8 cellular contexts compared by ENCODE assay signal in genomic region chr10:80473692-80474596, GRCh38. TPM values are rescaled to one million over a fixed set of nuclear protein-coding genes. Genes with fewer than 3 reads are reported as not detected.
DNase-seq lines count a peak whose midpoint lies in the region; ATAC-seq and TF ChIP-seq lines count a peak whose summit lies in the region.

No MANE protein-coding gene starts in this region.

- TF ChIP-seq CTCF in activated CD8-positive, alpha-beta T cell treated with anti-CD3 and anti-CD28 coated beads for 36 hours (IDR thresholded peaks at IDR 0.05): no peak
- no peak for TF ChIP-seq CTCF in glutamatergic neuron (IDR thresholded peaks at IDR 0.05; ENCODE audit: partially characterized antibody, unreplicated experiment)

- H3K27me3 Mint-ChIP-seq in activated CD4-positive, alpha-beta T cell treated with anti-CD3 and anti-CD28 coated beads, Interleukin-2, amount 10 ng/mL, durations not matched to agents 24 days and 14 days: no peaks in the 10 kb centered on the region
- no peaks in the 10 kb centered on the region for H3K27me3 Mint-ChIP-seq in activated CD8-positive, alpha-beta T cell treated with anti-CD3 and anti-CD28 coated beads for 36 hours
- peaks cover 2% of the 10 kb centered on the region for H3K27me3 Mint-ChIP-seq in glutamatergic neuron (ENCODE audit: unreplicated experiment)

- H3K9me3 Mint-ChIP-seq in activated CD4-positive, alpha-beta T cell treated with anti-CD3 and anti-CD28 coated beads, Interleukin-2, amount 10 ng/mL, durations not matched to agents 24 days and 14 days: peaks cover 5% of the 10 kb centered on the region
- H3K9me3 Mint-ChIP-seq in activated CD8-positive, alpha-beta T cell treated with anti-CD3 and anti-CD28 coated beads for 36 hours: peaks cover 9% of the 10 kb centered on the region
- H3K9me3 Mint-ChIP-seq in glutamatergic neuron (ENCODE audit: unreplicated experiment): peaks cover 8% of the 10 kb centered on the region
- peaks cover 6% of the 10 kb centered on the region for H3K9me3 Mint-ChIP-seq in stimulated activated effector memory CD8-positive, alpha-beta T cell treated with anti-CD3 and anti-CD28 coated beads, Interleukin-12 subunit alpha, Interleukin-12 subunit beta, amount 100 ng/mL, for 72 hours

- peak overlapping the region; percentile 99 for H3K27ac Mint-ChIP-seq in activated CD4-positive, alpha-beta T cell treated with anti-CD3 and anti-CD28 coated beads, Interleukin-2, amount 10 ng/mL, durations not matched to agents 24 days and 14 days
- peak overlapping the region; percentile 88 for H3K27ac Mint-ChIP-seq in activated CD8-positive, alpha-beta T cell treated with anti-CD3 and anti-CD28 coated beads for 36 hours
- peak overlapping the region; percentile 46 for H3K27ac Mint-ChIP-seq in glutamatergic neuron (ENCODE audit: unreplicated experiment)
- H3K27ac Mint-ChIP-seq in stimulated activated effector memory CD8-positive, alpha-beta T cell treated with anti-CD3 and anti-CD28 coated beads, Interleukin-12 subunit alpha, Interleukin-12 subunit beta, amount 100 ng/mL, for 72 hours: peak overlapping the region; percentile 96

- H3K4me3 Mint-ChIP-seq in activated CD4-positive, alpha-beta T cell treated with anti-CD3 and anti-CD28 coated beads, Interleukin-2, amount 10 ng/mL, durations not matched to agents 24 days and 14 days: peak overlapping the region; percentile 56
- peak overlapping the region; percentile 39 for H3K4me3 Mint-ChIP-seq in activated CD8-positive, alpha-beta T cell treated with anti-CD3 and anti-CD28 coated beads for 36 hours
- H3K4me3 Mint-ChIP-seq in glutamatergic neuron (ENCODE audit: unreplicated experiment): no peak overlapping the region
- H3K4me3 Mint-ChIP-seq in stimulated activated effector memory CD8-positive, alpha-beta T cell treated with anti-CD3 and anti-CD28 coated beads, Interleukin-12 subunit alpha, Interleukin-12 subunit beta, amount 100 ng/mL, for 72 hours: peak overlapping the region; percentile 64

- no peak for DNase-seq in activated CD4-positive, alpha-beta T cell treated with anti-CD3 and anti-CD28 coated beads, Interleukin-2, amount 10 ng/mL, durations not matched to agents 24 days and 14 days
- DNase-seq in activated CD4-positive, alpha-beta T cell treated with anti-CD3 and anti-CD28 coated beads for 48 hours: no peak
- peak; percentile 38 for DNase-seq in activated CD8-positive, alpha-beta T cell treated with anti-CD3 and anti-CD28 coated beads for 36 hours
- DNase-seq in glutamatergic neuron (no peak), LoVo (ENCODE audit: low spot score) (no peak), DMS 273 treated with DMSO at 0.1 percent for 48 hours (lab: John Stamatoyannopoulos, UW) (no peak)
- DNase-seq in stimulated activated effector memory CD8-positive, alpha-beta T cell treated with anti-CD3 and anti-CD28 coated beads, Interleukin-12 subunit alpha, Interleukin-12 subunit beta, amount 100 ng/mL, for 72 hours (ENCODE audit: low spot score in 2 of 2): no peak

- intact Hi-C loops in activated CD4-positive, alpha-beta T cell treated with anti-CD3 and anti-CD28 coated beads, Interleukin-2, amount 10 ng/mL, durations not matched to agents 24 days and 14 days (cut with micrococcal nuclease): loop anchor here (2.0 to 5.0 kb wide), 2 partner anchors 65 to 272 kb away; partner anchors contain the start of gene PRXL2A
- intact Hi-C loops in activated CD8-positive, alpha-beta T cell treated with anti-CD3 and anti-CD28 coated beads for 36 hours (cut with micrococcal nuclease): loop anchor here (2.0 to 10.0 kb wide), 2 partner anchors 15 to 269 kb away; partner anchors contain the start of gene ANXA11

- peak; percentile 9 for ATAC-seq in activated CD8-positive, alpha-beta T cell treated with anti-CD3 and anti-CD28 coated beads for 36 hours
- no peak for ATAC-seq in stimulated activated effector memory CD8-positive, alpha-beta T cell treated with anti-CD3 and anti-CD28 coated beads, Interleukin-12 subunit alpha, Interleukin-12 subunit beta, amount 100 ng/mL, for 72 hours
- no peak for ATAC-seq in GM21717 (IDR thresholded peaks at IDR 0.05; ENCODE audit: unreplicated experiment)

- POLR2A ChIA-PET in activated CD8-positive, alpha-beta T cell treated with anti-CD3 and anti-CD28 coated beads for 36 hours (lab: Charles Lee): interaction anchor here (0.9 to 16.7 kb wide), 6 partner anchors 8 to 27 kb away, joined by 4 to 223 read pairs (median 20); no protein-coding TSS in a partner anchor

- H3K36me3 Mint-ChIP-seq in activated CD4-positive, alpha-beta T cell treated with anti-CD3 and anti-CD28 coated beads, Interleukin-2, amount 10 ng/mL, durations not matched to agents 24 days and 14 days (ENCODE audit: low read depth): peaks cover 57% of the 10 kb centered on the region
- H3K36me3 Mint-ChIP-seq in activated CD8-positive, alpha-beta T cell treated with anti-CD3 and anti-CD28 coated beads for 36 hours (ENCODE audit: low read depth): peaks cover 59% of the 10 kb centered on the region
- H3K36me3 Mint-ChIP-seq in glutamatergic neuron (ENCODE audit: unreplicated experiment): peaks cover 15% of the 10 kb centered on the region
- H3K36me3 Mint-ChIP-seq in stimulated activated effector memory CD8-positive, alpha-beta T cell treated with anti-CD3 and anti-CD28 coated beads, Interleukin-12 subunit alpha, Interleukin-12 subunit beta, amount 100 ng/mL, for 72 hours: peaks cover 67% of the 10 kb centered on the region

- peaks cover 76% of the 10 kb centered on the region for H3K4me1 Mint-ChIP-seq in activated CD4-positive, alpha-beta T cell treated with anti-CD3 and anti-CD28 coated beads, Interleukin-2, amount 10 ng/mL, durations not matched to agents 24 days and 14 days
- H3K4me1 Mint-ChIP-seq in activated CD8-positive, alpha-beta T cell treated with anti-CD3 and anti-CD28 coated beads for 36 hours (ENCODE audit: low read depth): peaks cover 86% of the 10 kb centered on the region
- H3K4me1 Mint-ChIP-seq in glutamatergic neuron (ENCODE audit: low read depth, unreplicated experiment): peaks cover 34% of the 10 kb centered on the region
- H3K4me1 Mint-ChIP-seq in stimulated activated effector memory CD8-positive, alpha-beta T cell treated with anti-CD3 and anti-CD28 coated beads, Interleukin-12 subunit alpha, Interleukin-12 subunit beta, amount 100 ng/mL, for 72 hours: peaks cover 76% of the 10 kb centered on the region

- CTCF ChIA-PET in activated CD8-positive, alpha-beta T cell treated with anti-CD3 and anti-CD28 coated beads for 36 hours (lab: Charles Lee): interaction anchor here (1.7 to 37.8 kb wide), 4 partner anchors 10 to 96 kb away, joined by 4 to 1114 read pairs (median 38); no protein-coding TSS in a partner anchor

RNA-seq across cellular contexts. Expression of gene TSPAN14, which starts 19.8 kb away (rescaled TPM):
- total RNA-seq in activated CD4-positive, alpha-beta T cell treated with anti-CD3 and anti-CD28 coated beads, Interleukin-2, amount 10 ng/mL, durations not matched to agents 24 days and 14 days: 57.8 and 61.7 TPM in 2 replicates
- total RNA-seq in activated CD8-positive, alpha-beta T cell treated with anti-CD3 and anti-CD28 coated beads for 36 hours: 10 to 100 TPM; 43.9 to 45.5 TPM
- 141 TPM for total RNA-seq in glutamatergic neuron (ENCODE audit: unreplicated experiment)

Comparison
In these comparisons a context has a peak if more than half of its experiments do, and no peak if none do; other contexts are left out.
1. H3K27ac Mint-ChIP-seq: peak in every context shown above with its lines; median percentile 99 in activated CD4-positive, alpha-beta T cell treated with anti-CD3 and anti-CD28 coated beads, Interleukin-2, amount 10 ng/mL, durations not matched to agents 24 days and 14 days; 96 in stimulated activated effector memory CD8-positive, alpha-beta T cell treated with anti-CD3 and anti-CD28 coated beads, Interleukin-12 subunit alpha, Interleukin-12 subunit beta, amount 100 ng/mL, for 72 hours; 88 in activated CD8-positive, alpha-beta T cell treated with anti-CD3 and anti-CD28 coated beads for 36 hours; 46 in glutamatergic neuron.